1 cellular context compared by ENCODE assay signal in genomic region chr1:203126151-203126865, GRCh38.
TF ChIP-seq lines count a peak whose summit lies in the region.

No MANE protein-coding gene starts in this region.

TF ChIP-seq in HEK293, 187 proteins besides CTCF, POLR2A, EP300 and RAD21 (continued from another document):
- TF ChIP-seq ZBTB11 (tag by site-specific recombination; conservative IDR thresholded peaks at IDR 0.05; ENCODE audit: low read depth) (no peak), ZNF513 (tag by site-specific recombination; IDR thresholded peaks at IDR 0.05) (peak; percentile 71), ZNF398 (tag by site-specific recombination; IDR thresholded peaks at IDR 0.05) (no peak), YY2 (tag by site-specific recombination; IDR thresholded peaks at IDR 0.05) (no peak), PBX3 (CRISPR knock-in tag; IDR thresholded peaks at IDR 0.05) (no peak), PRDM1 (tag by site-specific recombination; IDR thresholded peaks at IDR 0.05) (peak; percentile 89), EGR2 (tag by site-specific recombination; IDR thresholded peaks at IDR 0.05; ENCODE audit: low read depth) (peak; percentile 36; the same call in 1 of the 2 replicates), SP3 (tag by site-specific recombination; IDR thresholded peaks at IDR 0.05) (no peak), ZFHX2 (tag by site-specific recombination; conservative IDR thresholded peaks at IDR 0.05) (0 out of 2 replicates have a peak, but pooled peaks have one; percentile 33), ZNF10 (tag by site-specific recombination; IDR thresholded peaks at IDR 0.05) (peak; percentile 17; the same call in 1 of the 2 replicates)
